ENCODE assay signal across 1 cellular context in genomic region chr14:77040309-77040994, GRCh38.
TF ChIP-seq lines count a peak whose summit lies in the region.

No MANE protein-coding gene starts in this region.

TF ChIP-seq in HepG2, 621 proteins besides CTCF, POLR2A, EP300 and RAD21 (continued from another document):
- TF ChIP-seq STAG1 (CRISPR knock-in tag; IDR thresholded peaks at IDR 0.05) (peak; percentile 16; the same call in 1 of the 2 replicates), MIER3 (CRISPR knock-in tag; IDR thresholded peaks at IDR 0.05; ENCODE audit: borderline replicate concordance) (peak; percentile 49; the same call in 1 of the 2 replicates), ZNF652 (CRISPR knock-in tag; IDR thresholded peaks at IDR 0.05; ENCODE audit: borderline replicate concordance, low read depth) (peak; percentile 96), HOXA3 (CRISPR knock-in tag; IDR thresholded peaks at IDR 0.05) (peak; percentile 77), ZNF343 (CRISPR knock-in tag; IDR thresholded peaks at IDR 0.05) (peak; percentile 28; the same call in 1 of the 2 replicates), GATA4 (IDR thresholded peaks at IDR 0.05; ENCODE audit: borderline replicate concordance, low read depth) (no peak), MNT (IDR thresholded peaks at IDR 0.05) (peak; percentile 54), TFDP1 (CRISPR knock-in tag; IDR thresholded peaks at IDR 0.05; ENCODE audit: borderline replicate concordance) (peak; percentile 38; the same call in 1 of the 2 replicates), FOXK1 (CRISPR knock-in tag; IDR thresholded peaks at IDR 0.05; ENCODE audit: borderline replicate concordance, low read depth) (peak; percentile 30; the same call in 1 of the 2 replicates)
